Comparison of ENCODE assay signal across 18 cellular contexts in the genomic region with DNA sequence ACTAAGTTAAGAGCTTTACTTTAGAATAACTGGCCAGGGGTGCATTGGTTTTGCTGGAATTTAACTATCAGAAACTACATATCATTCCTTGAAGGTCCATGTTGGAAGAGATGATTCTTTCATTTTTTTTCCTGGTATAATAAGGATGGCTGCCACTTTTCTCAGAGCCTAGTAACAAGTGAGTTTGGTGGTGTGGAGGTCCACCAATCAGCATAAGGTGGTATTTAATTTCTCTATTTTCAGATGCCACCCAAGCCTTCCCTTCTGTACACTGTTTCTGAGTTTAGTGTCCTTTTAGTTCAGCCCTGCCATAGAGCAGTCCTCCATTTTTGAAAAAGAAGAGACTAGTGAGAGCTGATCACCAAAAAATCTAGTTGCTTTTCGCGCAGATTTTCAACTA.
DNase-seq lines count a peak whose midpoint lies in the region; ATAC-seq, FAIRE-seq and TF ChIP-seq lines count a peak whose summit lies in the region.
"Had no signal": no experiment of that assay in that cellular context is flagged by ENCODE, and none has a peak within 500 bp of the region (broad histone marks: within the 10 kb centered on the region; RNA-seq: fewer than 3 reads in every experiment).

No MANE protein-coding gene starts in this region.

- no peaks in the 10 kb centered on the region for H3K9me3 ChIP-seq in A549
- no peaks in the 10 kb centered on the region for H3K9me3 ChIP-seq in RWPE2 (ENCODE audit: severe bottlenecking)
- H3K9me3 ChIP-seq in osteoblast (ENCODE audit: low read depth, low read length) = no peaks in the 10 kb centered on the region
- H3K9me3 ChIP-seq in gastrocnemius medialis = no peaks in the 10 kb centered on the region

- intact Hi-C loops in gastrocnemius medialis (cut with DNase I; ENCODE audit: low total_unique reads) = no loop called here

- H3K4me1 ChIP-seq in A549 = peaks cover 30% of the 10 kb centered on the region; the same call in 2 of the 3 replicates
- H3K4me1 ChIP-seq in RWPE2 (ENCODE audit: insufficient read depth, poor library complexity, severe bottlenecking) = peaks cover 21% of the 10 kb centered on the region
- peaks cover 34% of the 10 kb centered on the region for H3K4me1 ChIP-seq in osteoblast (ENCODE audit: insufficient read depth, low read length)
- peaks cover 0 to 4% of the 10 kb centered on the region in 2 donors for H3K4me1 ChIP-seq in gastrocnemius medialis

- CTCF ChIA-PET in A549 (lab: Yijun Ruan, JAX) = interaction anchor here (1.2 to 1.8 kb wide), 2 partner anchors 34 to 214 kb away, joined by 3 to 5 read pairs; no protein-coding TSS in a partner anchor

- no peaks in the 10 kb centered on the region for H3K79me2 ChIP-seq in osteoblast (ENCODE audit: insufficient read depth, low read length)

- ATAC-seq in A549 (no peak), RWPE2 (ENCODE audit: low read depth) (no peak), gastrocnemius medialis (no peak), GM19452 (IDR thresholded peaks at IDR 0.05; ENCODE audit: unreplicated experiment) (no peak)

- peak overlapping the region; percentile 87 for H3K4me2 ChIP-seq in A549
- H3K4me2 ChIP-seq in osteoblast (ENCODE audit: insufficient read depth, low read length) = peak overlapping the region; percentile 80

- TF ChIP-seq CTCF in A549 (IDR thresholded peaks at IDR 0.05) (no peak), RWPE2 (IDR thresholded peaks at IDR 0.05; ENCODE audit: poor library complexity, severe bottlenecking) (no peak), choroid plexus epithelial cell (conservative IDR thresholded peaks at IDR 0.05; ENCODE audit: low read depth, low read length) (no peak), osteoblast (IDR thresholded peaks at IDR 0.05; ENCODE audit: extremely low read depth, low read depth, low read length) (no peak), gastrocnemius medialis (IDR thresholded peaks at IDR 0.05 in 4 of 5, conservative IDR thresholded peaks at IDR 0.05 in 1 of 5) (no peak)

- POLR2A ChIA-PET in A549 (lab: Yijun Ruan, JAX) = no interaction called here

- no peaks in the 10 kb centered on the region for H3K36me3 ChIP-seq in RWPE2 (ENCODE audit: low read depth)
- H3K36me3 ChIP-seq in osteoblast (ENCODE audit: insufficient read depth, low read length) = no peaks in the 10 kb centered on the region
- no peaks in the 10 kb centered on the region for H3K36me3 ChIP-seq in gastrocnemius medialis

- H3K27me3 ChIP-seq in RWPE2 (ENCODE audit: insufficient read depth, poor library complexity, severe bottlenecking) (no peaks in the 10 kb centered on the region), osteoblast (ENCODE audit: insufficient read depth, low read length) (no peaks in the 10 kb centered on the region), gastrocnemius medialis (no peaks in the 10 kb centered on the region)

- H3K4me3 ChIP-seq in A549 (no peak overlapping the region), RWPE2 (ENCODE audit: severe bottlenecking) (no peak overlapping the region), choroid plexus epithelial cell (ENCODE audit: low read depth, low read length) (no peak overlapping the region), osteoblast (ENCODE audit: insufficient read depth, low read length) (no peak overlapping the region), gastrocnemius medialis (no peak overlapping the region)

- H2AFZ ChIP-seq in osteoblast (ENCODE audit: low read length) = peak overlapping the region; percentile 79

- no peak for TF ChIP-seq RAD21 in A549 (conservative IDR thresholded peaks at IDR 0.05 in 1 of 2, IDR thresholded peaks at IDR 0.05 in 1 of 2)

- peak overlapping the region; percentile 32 to 73 for H3K27ac ChIP-seq in A549
- peak overlapping the region; percentile 83 for H3K27ac ChIP-seq in RWPE2 (ENCODE audit: poor library complexity, severe bottlenecking)
- H3K27ac ChIP-seq in osteoblast (ENCODE audit: low read depth, low read length) = peak overlapping the region; percentile 92
- no peak overlapping the region for H3K27ac ChIP-seq in gastrocnemius medialis

- no peak for TF ChIP-seq EP300 in A549 (IDR thresholded peaks at IDR 0.05)

- FAIRE-seq in A549 (lab: Jason Lieb, UNC) = no peak
- FAIRE-seq: GM19239 had no signal

- in situ Hi-C loops in gastrocnemius medialis (cut with MboI; ENCODE audit: low sequenced_read_pairs in 4 of 4) = no loop called here

- no peak for DNase-seq in A549 (ENCODE audit: low read depth in 1 of 2, low spot score in 1 of 2)
- no peak for DNase-seq in RWPE2 (ENCODE audit: low spot score)
- peak; percentile 58 for DNase-seq in choroid plexus epithelial cell (ENCODE audit: low read depth)
- DNase-seq in osteoblast (ENCODE audit: insufficient read length, low spot score, missing footprints) = no peak
- DNase-seq in gastrocnemius medialis = no peak
- no peak for DNase-seq in NCI-H510A (lab: John Stamatoyannopoulos, UW)
- DNase-seq in NCI-H774 (lab: John Stamatoyannopoulos, UW) = no peak
- DNase-seq: C1 segment of cervical spinal cord, H7, Kasumi-1, MM.1S, NCI-H1105, NCI-H1694, NCI-H345, NCI-H526 treated with DMSO at 0.1 percent for 48 hours, SHP77 treated with DMSO at 0.1 percent for 48 hours had no signal

- no peak for TF ChIP-seq POLR2A in A549 (IDR thresholded peaks at IDR 0.05; ENCODE audit: low read length)
- TF ChIP-seq POLR2A in gastrocnemius medialis (IDR thresholded peaks at IDR 0.05) = no peak

- H4K20me1 ChIP-seq in osteoblast (ENCODE audit: insufficient read depth, low read length) = no peaks in the 10 kb centered on the region

- 97% methylated on average over 2 of the region's 2 CpGs for WGBS in A549 (ENCODE audit: missing lambda C conversion rate)

TF ChIP-seq in A549, 52 proteins besides CTCF, POLR2A, EP300 and RAD21:
- peak; percentile 82 for TF ChIP-seq RFX5 (IDR thresholded peaks at IDR 0.05)
- no peak for TF ChIP-seq ZNF302 (CRISPR knock-in tag; IDR thresholded peaks at IDR 0.05)

Comparison
In these comparisons a context has a peak if more than half of its experiments do, and no peak if none do; other contexts are left out.
1. H3K27ac ChIP-seq: peak in A549 (2 of 2), RWPE2 (single experiment) and osteoblast (single experiment); none in gastrocnemius medialis (0 of 4).